1 cellular context compared by ENCODE assay signal in the genomic region with DNA sequence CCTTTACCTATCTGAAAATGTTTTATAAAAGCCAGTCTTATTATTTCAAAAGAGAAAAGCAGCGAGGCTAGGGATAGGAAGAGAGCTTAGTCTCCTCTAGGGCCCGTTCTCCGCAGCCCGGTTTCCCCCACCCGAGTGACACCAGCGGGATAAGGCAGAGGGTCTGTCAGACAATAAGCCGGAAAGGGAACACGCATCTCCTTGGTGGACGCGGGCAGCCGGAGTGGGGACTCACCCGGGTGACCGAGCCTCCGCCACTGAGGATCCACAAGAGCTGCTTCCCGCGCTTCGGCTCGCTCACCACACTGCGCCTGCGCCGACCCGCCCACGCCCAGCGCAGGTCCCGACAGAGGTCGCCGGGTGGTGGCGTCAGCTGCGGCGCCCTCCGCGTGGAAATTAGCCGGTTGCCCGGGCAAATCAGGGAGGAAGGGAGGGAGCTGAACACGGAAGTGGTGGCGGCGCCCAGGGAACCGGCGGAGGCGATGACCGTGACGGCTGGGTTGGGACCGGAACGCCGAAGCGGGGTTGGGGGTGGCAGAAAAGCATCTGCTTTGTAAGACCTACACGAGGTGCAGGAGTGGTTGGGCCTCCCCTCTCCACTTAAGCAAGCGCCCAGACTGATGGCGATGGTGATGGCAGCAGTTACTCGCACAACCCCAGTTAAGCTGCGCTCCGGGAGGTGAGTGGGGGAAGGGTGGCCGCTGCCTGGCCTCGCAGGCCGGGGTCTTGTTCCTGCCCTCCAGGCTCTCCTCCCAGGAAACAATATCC.
TF ChIP-seq lines count a peak whose summit lies in the region.

A gene with protein sequence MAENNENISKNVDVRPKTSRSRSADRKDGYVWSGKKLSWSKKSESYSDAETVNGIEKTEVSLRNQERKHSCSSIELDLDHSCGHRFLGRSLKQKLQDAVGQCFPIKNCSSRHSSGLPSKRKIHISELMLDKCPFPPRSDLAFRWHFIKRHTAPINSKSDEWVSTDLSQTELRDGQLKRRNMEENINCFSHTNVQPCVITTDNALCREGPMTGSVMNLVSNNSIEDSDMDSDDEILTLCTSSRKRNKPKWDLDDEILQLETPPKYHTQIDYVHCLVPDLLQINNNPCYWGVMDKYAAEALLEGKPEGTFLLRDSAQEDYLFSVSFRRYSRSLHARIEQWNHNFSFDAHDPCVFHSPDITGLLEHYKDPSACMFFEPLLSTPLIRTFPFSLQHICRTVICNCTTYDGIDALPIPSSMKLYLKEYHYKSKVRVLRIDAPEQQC (plus strand): TSS at position 444 of the 768 bp plus-strand sequence. CDS start 15,806 bp downstream, outside the sequence.
A gene with protein sequence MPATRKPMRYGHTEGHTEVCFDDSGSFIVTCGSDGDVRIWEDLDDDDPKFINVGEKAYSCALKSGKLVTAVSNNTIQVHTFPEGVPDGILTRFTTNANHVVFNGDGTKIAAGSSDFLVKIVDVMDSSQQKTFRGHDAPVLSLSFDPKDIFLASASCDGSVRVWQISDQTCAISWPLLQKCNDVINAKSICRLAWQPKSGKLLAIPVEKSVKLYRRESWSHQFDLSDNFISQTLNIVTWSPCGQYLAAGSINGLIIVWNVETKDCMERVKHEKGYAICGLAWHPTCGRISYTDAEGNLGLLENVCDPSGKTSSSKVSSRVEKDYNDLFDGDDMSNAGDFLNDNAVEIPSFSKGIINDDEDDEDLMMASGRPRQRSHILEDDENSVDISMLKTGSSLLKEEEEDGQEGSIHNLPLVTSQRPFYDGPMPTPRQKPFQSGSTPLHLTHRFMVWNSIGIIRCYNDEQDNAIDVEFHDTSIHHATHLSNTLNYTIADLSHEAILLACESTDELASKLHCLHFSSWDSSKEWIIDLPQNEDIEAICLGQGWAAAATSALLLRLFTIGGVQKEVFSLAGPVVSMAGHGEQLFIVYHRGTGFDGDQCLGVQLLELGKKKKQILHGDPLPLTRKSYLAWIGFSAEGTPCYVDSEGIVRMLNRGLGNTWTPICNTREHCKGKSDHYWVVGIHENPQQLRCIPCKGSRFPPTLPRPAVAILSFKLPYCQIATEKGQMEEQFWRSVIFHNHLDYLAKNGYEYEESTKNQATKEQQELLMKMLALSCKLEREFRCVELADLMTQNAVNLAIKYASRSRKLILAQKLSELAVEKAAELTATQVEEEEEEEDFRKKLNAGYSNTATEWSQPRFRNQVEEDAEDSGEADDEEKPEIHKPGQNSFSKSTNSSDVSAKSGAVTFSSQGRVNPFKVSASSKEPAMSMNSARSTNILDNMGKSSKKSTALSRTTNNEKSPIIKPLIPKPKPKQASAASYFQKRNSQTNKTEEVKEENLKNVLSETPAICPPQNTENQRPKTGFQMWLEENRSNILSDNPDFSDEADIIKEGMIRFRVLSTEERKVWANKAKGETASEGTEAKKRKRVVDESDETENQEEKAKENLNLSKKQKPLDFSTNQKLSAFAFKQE (minus strand): TSS at position 307 of the 768 bp plus-strand sequence. CDS start 312 bp downstream, outside the sequence.

TF ChIP-seq in HepG2, 621 proteins besides CTCF, POLR2A, EP300 and RAD21 (continued from another document and continues in another):
- TF ChIP-seq, protein P1, sequence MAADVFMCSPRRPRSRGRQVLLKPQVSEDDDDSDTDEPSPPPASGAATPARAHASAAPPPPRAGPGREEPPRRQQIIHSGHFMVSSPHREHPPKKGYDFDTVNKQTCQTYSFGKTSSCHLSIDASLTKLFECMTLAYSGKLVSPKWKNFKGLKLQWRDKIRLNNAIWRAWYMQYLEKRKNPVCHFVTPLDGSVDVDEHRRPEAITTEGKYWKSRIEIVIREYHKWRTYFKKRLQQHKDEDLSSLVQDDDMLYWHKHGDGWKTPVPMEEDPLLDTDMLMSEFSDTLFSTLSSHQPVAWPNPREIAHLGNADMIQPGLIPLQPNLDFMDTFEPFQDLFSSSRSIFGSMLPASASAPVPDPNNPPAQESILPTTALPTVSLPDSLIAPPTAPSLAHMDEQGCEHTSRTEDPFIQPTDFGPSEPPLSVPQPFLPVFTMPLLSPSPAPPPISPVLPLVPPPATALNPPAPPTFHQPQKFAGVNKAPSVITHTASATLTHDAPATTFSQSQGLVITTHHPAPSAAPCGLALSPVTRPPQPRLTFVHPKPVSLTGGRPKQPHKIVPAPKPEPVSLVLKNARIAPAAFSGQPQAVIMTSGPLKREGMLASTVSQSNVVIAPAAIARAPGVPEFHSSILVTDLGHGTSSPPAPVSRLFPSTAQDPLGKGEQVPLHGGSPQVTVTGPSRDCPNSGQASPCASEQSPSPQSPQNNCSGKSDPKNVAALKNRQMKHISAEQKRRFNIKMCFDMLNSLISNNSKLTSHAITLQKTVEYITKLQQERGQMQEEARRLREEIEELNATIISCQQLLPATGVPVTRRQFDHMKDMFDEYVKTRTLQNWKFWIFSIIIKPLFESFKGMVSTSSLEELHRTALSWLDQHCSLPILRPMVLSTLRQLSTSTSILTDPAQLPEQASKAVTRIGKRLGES (CRISPR knock-in tag; IDR thresholded peaks at IDR 0.05; ENCODE audit: borderline replicate concordance), result no peak
- TF ChIP-seq ZNF563 (CRISPR knock-in tag; IDR thresholded peaks at IDR 0.05), result peak; percentile 65; the same call in 1 of the 2 replicates
- TF ChIP-seq MAF1 (CRISPR knock-in tag; IDR thresholded peaks at IDR 0.05; ENCODE audit: borderline replicate concordance), result peak; percentile 23; the same call in 1 of the 2 replicates
- TF ChIP-seq, protein P2, sequence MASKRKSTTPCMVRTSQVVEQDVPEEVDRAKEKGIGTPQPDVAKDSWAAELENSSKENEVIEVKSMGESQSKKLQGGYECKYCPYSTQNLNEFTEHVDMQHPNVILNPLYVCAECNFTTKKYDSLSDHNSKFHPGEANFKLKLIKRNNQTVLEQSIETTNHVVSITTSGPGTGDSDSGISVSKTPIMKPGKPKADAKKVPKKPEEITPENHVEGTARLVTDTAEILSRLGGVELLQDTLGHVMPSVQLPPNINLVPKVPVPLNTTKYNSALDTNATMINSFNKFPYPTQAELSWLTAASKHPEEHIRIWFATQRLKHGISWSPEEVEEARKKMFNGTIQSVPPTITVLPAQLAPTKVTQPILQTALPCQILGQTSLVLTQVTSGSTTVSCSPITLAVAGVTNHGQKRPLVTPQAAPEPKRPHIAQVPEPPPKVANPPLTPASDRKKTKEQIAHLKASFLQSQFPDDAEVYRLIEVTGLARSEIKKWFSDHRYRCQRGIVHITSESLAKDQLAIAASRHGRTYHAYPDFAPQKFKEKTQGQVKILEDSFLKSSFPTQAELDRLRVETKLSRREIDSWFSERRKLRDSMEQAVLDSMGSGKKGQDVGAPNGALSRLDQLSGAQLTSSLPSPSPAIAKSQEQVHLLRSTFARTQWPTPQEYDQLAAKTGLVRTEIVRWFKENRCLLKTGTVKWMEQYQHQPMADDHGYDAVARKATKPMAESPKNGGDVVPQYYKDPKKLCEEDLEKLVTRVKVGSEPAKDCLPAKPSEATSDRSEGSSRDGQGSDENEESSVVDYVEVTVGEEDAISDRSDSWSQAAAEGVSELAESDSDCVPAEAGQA (IDR thresholded peaks at IDR 0.05; ENCODE audit: low read depth), result peak; percentile 88
- TF ChIP-seq, protein P2 (CRISPR knock-in tag; IDR thresholded peaks at IDR 0.05; ENCODE audit: borderline replicate concordance), result no peak
- TF ChIP-seq SKI (IDR thresholded peaks at IDR 0.05; ENCODE audit: partially characterized antibody), result peak; percentile 21
- TF ChIP-seq ZNF121 (CRISPR knock-in tag; IDR thresholded peaks at IDR 0.05), result no peak
- TF ChIP-seq, protein P3, sequence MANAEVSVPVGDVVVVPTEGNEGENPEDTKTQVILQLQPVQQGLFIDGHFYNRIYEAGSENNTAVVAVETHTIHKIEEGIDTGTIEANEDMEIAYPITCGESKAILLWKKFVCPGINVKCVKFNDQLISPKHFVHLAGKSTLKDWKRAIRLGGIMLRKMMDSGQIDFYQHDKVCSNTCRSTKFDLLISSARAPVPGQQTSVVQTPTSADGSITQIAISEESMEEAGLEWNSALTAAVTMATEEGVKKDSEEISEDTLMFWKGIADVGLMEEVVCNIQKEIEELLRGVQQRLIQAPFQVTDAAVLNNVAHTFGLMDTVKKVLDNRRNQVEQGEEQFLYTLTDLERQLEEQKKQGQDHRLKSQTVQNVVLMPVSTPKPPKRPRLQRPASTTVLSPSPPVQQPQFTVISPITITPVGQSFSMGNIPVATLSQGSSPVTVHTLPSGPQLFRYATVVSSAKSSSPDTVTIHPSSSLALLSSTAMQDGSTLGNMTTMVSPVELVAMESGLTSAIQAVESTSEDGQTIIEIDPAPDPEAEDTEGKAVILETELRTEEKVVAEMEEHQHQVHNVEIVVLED (CRISPR knock-in tag; IDR thresholded peaks at IDR 0.05; ENCODE audit: borderline replicate concordance), result peak; percentile 92
- peak; percentile 90 for TF ChIP-seq IRF2 (CRISPR knock-in tag; IDR thresholded peaks at IDR 0.05)
- TF ChIP-seq STAT5B (CRISPR knock-in tag; IDR thresholded peaks at IDR 0.05), result no peak
- TF ChIP-seq, protein P4, sequence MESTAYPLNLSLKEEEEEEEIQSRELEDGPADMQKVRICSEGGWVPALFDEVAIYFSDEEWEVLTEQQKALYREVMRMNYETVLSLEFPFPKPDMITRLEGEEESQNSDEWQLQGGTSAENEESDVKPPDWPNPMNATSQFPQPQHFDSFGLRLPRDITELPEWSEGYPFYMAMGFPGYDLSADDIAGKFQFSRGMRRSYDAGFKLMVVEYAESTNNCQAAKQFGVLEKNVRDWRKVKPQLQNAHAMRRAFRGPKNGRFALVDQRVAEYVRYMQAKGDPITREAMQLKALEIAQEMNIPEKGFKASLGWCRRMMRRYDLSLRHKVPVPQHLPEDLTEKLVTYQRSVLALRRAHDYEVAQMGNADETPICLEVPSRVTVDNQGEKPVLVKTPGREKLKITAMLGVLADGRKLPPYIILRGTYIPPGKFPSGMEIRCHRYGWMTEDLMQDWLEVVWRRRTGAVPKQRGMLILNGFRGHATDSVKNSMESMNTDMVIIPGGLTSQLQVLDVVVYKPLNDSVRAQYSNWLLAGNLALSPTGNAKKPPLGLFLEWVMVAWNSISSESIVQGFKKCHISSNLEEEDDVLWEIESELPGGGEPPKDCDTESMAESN (CRISPR knock-in tag; conservative IDR thresholded peaks at IDR 0.05), result peak; percentile 94
- TF ChIP-seq GTF2F1 (IDR thresholded peaks at IDR 0.05; ENCODE audit: low read length), result no peak
- TF ChIP-seq, protein P5, sequence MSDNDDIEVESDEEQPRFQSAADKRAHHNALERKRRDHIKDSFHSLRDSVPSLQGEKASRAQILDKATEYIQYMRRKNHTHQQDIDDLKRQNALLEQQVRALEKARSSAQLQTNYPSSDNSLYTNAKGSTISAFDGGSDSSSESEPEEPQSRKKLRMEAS (IDR thresholded peaks at IDR 0.05), result peak; percentile 94
- peak; percentile 93 for TF ChIP-seq PHF20 (CRISPR knock-in tag; IDR thresholded peaks at IDR 0.05)
- TF ChIP-seq, protein P6, sequence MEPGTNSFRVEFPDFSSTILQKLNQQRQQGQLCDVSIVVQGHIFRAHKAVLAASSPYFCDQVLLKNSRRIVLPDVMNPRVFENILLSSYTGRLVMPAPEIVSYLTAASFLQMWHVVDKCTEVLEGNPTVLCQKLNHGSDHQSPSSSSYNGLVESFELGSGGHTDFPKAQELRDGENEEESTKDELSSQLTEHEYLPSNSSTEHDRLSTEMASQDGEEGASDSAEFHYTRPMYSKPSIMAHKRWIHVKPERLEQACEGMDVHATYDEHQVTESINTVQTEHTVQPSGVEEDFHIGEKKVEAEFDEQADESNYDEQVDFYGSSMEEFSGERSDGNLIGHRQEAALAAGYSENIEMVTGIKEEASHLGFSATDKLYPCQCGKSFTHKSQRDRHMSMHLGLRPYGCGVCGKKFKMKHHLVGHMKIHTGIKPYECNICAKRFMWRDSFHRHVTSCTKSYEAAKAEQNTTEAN (CRISPR knock-in tag; conservative IDR thresholded peaks at IDR 0.05), result 0 out of 2 replicates have a peak, but pooled peaks have one; percentile 52
- TF ChIP-seq, protein P7, sequence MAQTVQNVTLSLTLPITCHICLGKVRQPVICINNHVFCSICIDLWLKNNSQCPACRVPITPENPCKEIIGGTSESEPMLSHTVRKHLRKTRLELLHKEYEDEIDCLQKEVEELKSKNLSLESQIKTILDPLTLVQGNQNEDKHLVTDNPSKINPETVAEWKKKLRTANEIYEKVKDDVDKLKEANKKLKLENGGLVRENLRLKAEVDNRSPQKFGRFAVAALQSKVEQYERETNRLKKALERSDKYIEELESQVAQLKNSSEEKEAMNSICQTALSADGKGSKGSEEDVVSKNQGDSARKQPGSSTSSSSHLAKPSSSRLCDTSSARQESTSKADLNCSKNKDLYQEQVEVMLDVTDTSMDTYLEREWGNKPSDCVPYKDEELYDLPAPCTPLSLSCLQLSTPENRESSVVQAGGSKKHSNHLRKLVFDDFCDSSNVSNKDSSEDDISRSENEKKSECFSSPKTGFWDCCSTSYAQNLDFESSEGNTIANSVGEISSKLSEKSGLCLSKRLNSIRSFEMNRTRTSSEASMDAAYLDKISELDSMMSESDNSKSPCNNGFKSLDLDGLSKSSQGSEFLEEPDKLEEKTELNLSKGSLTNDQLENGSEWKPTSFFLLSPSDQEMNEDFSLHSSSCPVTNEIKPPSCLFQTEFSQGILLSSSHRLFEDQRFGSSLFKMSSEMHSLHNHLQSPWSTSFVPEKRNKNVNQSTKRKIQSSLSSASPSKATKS (CRISPR knock-in tag; IDR thresholded peaks at IDR 0.05), result no peak
- TF ChIP-seq ZNF781 (CRISPR knock-in tag; IDR thresholded peaks at IDR 0.05; ENCODE audit: borderline replicate concordance, not compliant biosample characterization), result no peak
- TF ChIP-seq MYC (CRISPR knock-in tag; IDR thresholded peaks at IDR 0.05; ENCODE audit: borderline replicate concordance), result peak; percentile 94
- TF ChIP-seq, protein P8, sequence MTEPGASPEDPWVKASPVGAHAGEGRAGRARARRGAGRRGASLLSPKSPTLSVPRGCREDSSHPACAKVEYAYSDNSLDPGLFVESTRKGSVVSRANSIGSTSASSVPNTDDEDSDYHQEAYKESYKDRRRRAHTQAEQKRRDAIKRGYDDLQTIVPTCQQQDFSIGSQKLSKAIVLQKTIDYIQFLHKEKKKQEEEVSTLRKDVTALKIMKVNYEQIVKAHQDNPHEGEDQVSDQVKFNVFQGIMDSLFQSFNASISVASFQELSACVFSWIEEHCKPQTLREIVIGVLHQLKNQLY (CRISPR knock-in tag; IDR thresholded peaks at IDR 0.05), result peak; percentile 43; the same call in 1 of the 2 replicates
- TF ChIP-seq ZBTB7B (CRISPR knock-in tag; IDR thresholded peaks at IDR 0.05), result peak; percentile 56; the same call in 1 of the 2 replicates
- TF ChIP-seq ELF3 (CRISPR knock-in tag; IDR thresholded peaks at IDR 0.05), result peak; percentile 94
- peak; percentile 99 for TF ChIP-seq KMT2A (CRISPR knock-in tag; IDR thresholded peaks at IDR 0.05)
- peak; percentile 81; the same call in 1 of the 2 replicates for TF ChIP-seq ZNF607 (CRISPR knock-in tag; IDR thresholded peaks at IDR 0.05; ENCODE audit: borderline replicate concordance)
- no peak for TF ChIP-seq PCBP2 (optimal IDR thresholded peaks at IDR 0.05; ENCODE audit: low read depth, low read length, poor library complexity, severe bottlenecking)
- TF ChIP-seq TARDBP (CRISPR knock-in tag; IDR thresholded peaks at IDR 0.05), result peak; percentile 68
